In the genomic region with DNA sequence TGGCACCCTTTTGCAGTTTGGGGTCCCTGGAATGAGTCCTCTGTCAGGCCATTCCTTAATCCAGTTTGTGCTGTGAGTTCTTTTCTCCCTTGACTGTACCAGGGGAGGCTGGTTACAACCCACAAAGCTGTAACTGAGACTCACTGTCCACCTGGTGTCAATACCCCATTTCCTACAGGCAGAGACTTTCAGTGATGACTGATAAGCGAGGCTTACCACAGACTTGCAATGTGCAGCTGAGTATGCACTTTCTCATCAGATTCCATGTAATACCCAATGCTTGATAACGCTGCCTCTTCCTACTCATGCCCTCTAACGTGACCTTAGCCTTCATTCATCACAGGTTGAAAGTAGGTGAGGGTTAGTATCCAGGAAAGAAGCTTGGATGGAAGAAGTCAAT, we compare ENCODE assay signal across 23 cellular contexts.
"Had no signal": no experiment of that assay in that cellular context is flagged by ENCODE, and none has a peak within 500 bp of the region (broad histone marks: within the 10 kb centered on the region; RNA-seq: fewer than 3 reads in every experiment).

No MANE protein-coding gene starts in this region.

- H3K27ac Mint-ChIP-seq: activated naive CD4-positive, alpha-beta T cell treated with anti-CD3 and anti-CD28 coated beads for 36 hours; activated naive CD8-positive, alpha-beta T cell treated with anti-CD3 and anti-CD28 coated beads, Interleukin-2, amount 10 ng/mL, durations not matched to agents 7 days and 5 days; dendritic cell treated with granulocyte-macrophage colony-stimulating factor and Interleukin-4, amounts not matched to agents 40 ng/mL and 50 ng/mL, for 4 days; nephron had no signal

- H3K36me3 Mint-ChIP-seq: activated naive CD8-positive, alpha-beta T cell treated with anti-CD3 and anti-CD28 coated beads, Interleukin-2, amount 10 ng/mL, durations not matched to agents 7 days and 5 days had no signal

- H3K9me3 ChIP-seq: esophagus squamous epithelium, left ventricle myocardium inferior, right lobe of liver, testis, transverse colon had no signal

- H3K4me3 Mint-ChIP-seq: activated naive CD4-positive, alpha-beta T cell treated with anti-CD3 and anti-CD28 coated beads for 36 hours; activated naive CD8-positive, alpha-beta T cell treated with anti-CD3 and anti-CD28 coated beads, Interleukin-2, amount 10 ng/mL, durations not matched to agents 7 days and 5 days; dendritic cell treated with granulocyte-macrophage colony-stimulating factor and Interleukin-4, amounts not matched to agents 40 ng/mL and 50 ng/mL, for 4 days; nephron had no signal

- DNase-seq: activated CD4-positive, alpha-beta T cell treated with anti-CD3 and anti-CD28 coated beads for 4 hours; activated CD4-positive, alpha-beta T cell treated with anti-CD3 and anti-CD28 coated beads, Interleukin-2, amount 50 U/mL, for 48 hours; activated CD4-positive, CD25-positive, alpha-beta regulatory T cell; activated CD8-positive, alpha-beta memory T cell treated with anti-CD3 and anti-CD28 coated beads for 24 hours; activated effector memory CD4-positive, alpha-beta T cell treated with anti-CD3 and anti-CD28 coated beads, Interleukin-2, amount 50 U/mL, for 16 hours; activated naive CD4-positive, alpha-beta T cell treated with anti-CD3 and anti-CD28 coated beads for 36 hours; activated naive CD8-positive, alpha-beta T cell treated with anti-CD3 and anti-CD28 coated beads, Interleukin-2, amount 10 ng/mL, durations not matched to agents 7 days and 5 days; amygdala; central memory CD4-positive, alpha-beta T cell; effector CD4-positive, alpha-beta T cell; esophagus squamous epithelium; foreskin melanocyte; left ventricle myocardium inferior; mesendoderm; right lobe of liver; small intestine; stimulated activated CD4-positive, alpha-beta T cell treated with anti-CD3 and anti-CD28 coated beads, Interleukin-4, amount 100 ng/mL, for 4 hours; stimulated activated naive CD4-positive, alpha-beta T cell; testis; transverse colon had no signal

- H3K4me1 ChIP-seq: esophagus squamous epithelium, left ventricle myocardium inferior, right lobe of liver, testis, transverse colon had no signal

- H3K27ac ChIP-seq: esophagus squamous epithelium, left ventricle myocardium inferior, right lobe of liver, testis, transverse colon had no signal

- H3K36me3 ChIP-seq: esophagus squamous epithelium, left ventricle myocardium inferior, right lobe of liver, transverse colon had no signal

- H3K27me3 ChIP-seq: esophagus squamous epithelium, right lobe of liver, testis, transverse colon had no signal

- H3K4me1 Mint-ChIP-seq: activated naive CD8-positive, alpha-beta T cell treated with anti-CD3 and anti-CD28 coated beads, Interleukin-2, amount 10 ng/mL, durations not matched to agents 7 days and 5 days had no signal

- ATAC-seq: right lobe of liver had no signal

- H3K4me3 ChIP-seq: esophagus squamous epithelium, left ventricle myocardium inferior, lung, right lobe of liver, testis, transverse colon had no signal

- H3K9me3 Mint-ChIP-seq: activated naive CD8-positive, alpha-beta T cell treated with anti-CD3 and anti-CD28 coated beads, Interleukin-2, amount 10 ng/mL, durations not matched to agents 7 days and 5 days; dendritic cell treated with granulocyte-macrophage colony-stimulating factor and Interleukin-4, amounts not matched to agents 40 ng/mL and 50 ng/mL, for 4 days; nephron had no signal
